In genomic region chr17:40433551-40434384, GRCh38 we compare ENCODE assay signal across 8 cellular contexts. TPM values are rescaled to one million over a fixed set of nuclear protein-coding genes. Genes with fewer than 3 reads are reported as not detected.
A peak's percentile ranks its signal among the peaks of the same experiment; 100 is the strongest.
DNase-seq lines count a peak whose midpoint lies in the region; ATAC-seq and TF ChIP-seq lines count a peak whose summit lies in the region.

No MANE protein-coding gene starts in this region.

- DNase-seq in activated T-cell treated with anti-CD3 and anti-CD28 coated beads, Interleukin-2, amount 50 U/mL, for 48 hours, result peak; percentile 48 to 52
- DNase-seq in activated T-cell treated with anti-CD3 and anti-CD28 coated beads, Interleukin-2, amount 50 U/mL, for 1 hour, result no peak
- DNase-seq in RWPE1 (ENCODE audit: low spot score) (no peak), fibroblast of lung (ENCODE audit: low read depth in 2 of 2) (no peak), spleen (peak; percentile 57), amygdala (lab: John Stamatoyannopoulos, UW) (no peak), hippocampal formation (lab: John Stamatoyannopoulos, UW) (no peak)

- H3K9me3 ChIP-seq in fibroblast of lung (ENCODE audit: control insufficient read depth, insufficient read depth, low read depth, low read length), result no peaks in the 10 kb centered on the region
- H3K9me3 ChIP-seq in spleen, result no peaks in the 10 kb centered on the region

- no peaks in the 10 kb centered on the region for H3K79me2 ChIP-seq in fibroblast of lung (ENCODE audit: control insufficient read depth, insufficient read depth, low read length)

- no peak for ATAC-seq in HG02870 (IDR thresholded peaks at IDR 0.05; ENCODE audit: unreplicated experiment)

- H3K36me3 ChIP-seq in fibroblast of lung (ENCODE audit: control insufficient read depth, insufficient read depth, low read length) (no peaks in the 10 kb centered on the region), spleen (no peaks in the 10 kb centered on the region)

- H3K27me3 ChIP-seq in fibroblast of lung (ENCODE audit: control insufficient read depth, insufficient read depth, low read length) (no peaks in the 10 kb centered on the region), spleen (replicated peaks in 1 of 7) (no peaks in the 10 kb centered on the region)

- no peak for TF ChIP-seq POLR2A in spleen (IDR thresholded peaks at IDR 0.05)

- intact Hi-C loops in spleen (cut with DNase I; ENCODE audit: low total_unique reads), result no loop called here

- H4K20me1 ChIP-seq in fibroblast of lung (ENCODE audit: control insufficient read depth, extremely low read depth, insufficient read depth, low read length), result no peaks in the 10 kb centered on the region

- H3K4me3 ChIP-seq in fibroblast of lung (replicated peaks in 1 of 4; ENCODE audit: control extremely low read depth in 1 of 4, insufficient read depth in 1 of 4, low read depth in 3 of 4, low read length in 4 of 4) (no peak overlapping the region), spleen (no peak overlapping the region)

- peak overlapping the region; percentile 24 for H2AFZ ChIP-seq in fibroblast of lung (ENCODE audit: low read length)

- peaks cover 2% of the 10 kb centered on the region for H3K4me1 ChIP-seq in fibroblast of lung (ENCODE audit: control insufficient read depth, extremely low read depth, insufficient read depth, low read length)
- H3K4me1 ChIP-seq in spleen, result peaks cover 0 to 24% (median 6%) of the 10 kb centered on the region in 6 donors

- H3K9ac ChIP-seq in fibroblast of lung (ENCODE audit: insufficient read depth, low read length), result no peak overlapping the region

- 78 to 85% (median 84%) methylated on average over 6 of the region's 6 CpGs for WGBS in spleen, 5 donors

- H3K27ac ChIP-seq in RWPE1 (no peak overlapping the region), fibroblast of lung (ENCODE audit: insufficient read depth, low read length) (no peak overlapping the region), spleen (peak overlapping the region in 7 of 8 donors; percentile 19 to 58 (median 38))

- CTCF ChIA-PET in RWPE1 (lab: Yijun Ruan, JAX), result interaction anchor here (0.8 to 1.6 kb wide), 4 partner anchors 10 to 120 kb away, joined by 3 to 4 read pairs (median 4); partner anchors contain the start of gene IGFBP4

- no peak overlapping the region for H3K4me2 ChIP-seq in fibroblast of lung (ENCODE audit: extremely low read depth, insufficient read depth, low read length)

- TF ChIP-seq CTCF in RWPE1 (conservative IDR thresholded peaks at IDR 0.05; ENCODE audit: low read depth) (peak; percentile 38), fibroblast of lung (conservative IDR thresholded peaks at IDR 0.05 in 1 of 2, IDR thresholded peaks at IDR 0.05 in 1 of 2; ENCODE audit: low read depth in 1 of 2, low read length in 2 of 2) (peak; percentile 43 to 57), spleen (IDR thresholded peaks at IDR 0.05 in 8 of 11, conservative IDR thresholded peaks at IDR 0.05 in 3 of 11) (peak in 7 of 11 experiments; percentile 22 to 52 (median 38))

- POLR2A ChIA-PET in RWPE1 (lab: Yijun Ruan, JAX; ENCODE audit: low non-redundant PET), result no interaction called here

RNA-seq across cellular contexts. Expression of gene IGFBP4, which starts 9.5 kb away (rescaled TPM):
- total RNA-seq in fibroblast of lung (312 and 436 TPM in 2 replicates), spleen (100 to 1,000 TPM; 287 to 537 (median 336) TPM)
- polyA plus RNA-seq in fibroblast of lung (685 and 1,130 TPM in 2 replicates), spleen (100 to 1,000 TPM in 2 of 3 donors, 10 to 100 TPM in 1; 49.3 to 131 (median 107) TPM)
- 1,208 and 1,884 TPM in 2 replicates for polyA plus RNA-seq in fibroblast of lung (2012)
- 1,885 and 3,100 TPM in 2 replicates for polyA minus RNA-seq in fibroblast of lung (ENCODE audit: low replicate concordance)

RNA-seq across cellular contexts. Expression of gene TOP2A, which starts 16.1 kb away (rescaled TPM):
- total RNA-seq in fibroblast of lung, result 4.9 and 41.6 TPM in 2 replicates
- 39.2 and 122 TPM in 2 replicates for polyA plus RNA-seq in fibroblast of lung
- polyA plus RNA-seq in fibroblast of lung (2012), result 30.2 and 100 TPM in 2 replicates
- 5.8 and 7.9 TPM in 2 replicates for polyA minus RNA-seq in fibroblast of lung (ENCODE audit: low replicate concordance)
- total RNA-seq in spleen, result 10 to 100 TPM in 5 of 7 donors, 1 to 10 TPM in 2; 5.5 to 37.5 (median 14.4) TPM
- 10 to 100 TPM in 1 of 3 donors, 1 to 10 TPM in 2; 5.8 to 27.5 (median 8.1) TPM for polyA plus RNA-seq in spleen

Comparison
In these comparisons a context has a peak if more than half of its experiments do, and no peak if none do; other contexts are left out.
1. DNase-seq: peak in activated T-cell treated with anti-CD3 and anti-CD28 coated beads, Interleukin-2, amount 50 U/mL, for 48 hours (2 of 2) and spleen (single experiment); none in activated T-cell treated with anti-CD3 and anti-CD28 coated beads, Interleukin-2, amount 50 U/mL, for 1 hour (single experiment), RWPE1 (single experiment), fibroblast of lung (0 of 2), amygdala (0 of 56) and hippocampal formation (0 of 2).
2. H3K27ac ChIP-seq: peak in spleen (7 of 8); none in RWPE1 (single experiment) and fibroblast of lung (single experiment).
3. Peak in every context shown above with its lines, with median percentiles within 50 percentile points of each other: CTCF ChIP-seq.